In the genomic region with DNA sequence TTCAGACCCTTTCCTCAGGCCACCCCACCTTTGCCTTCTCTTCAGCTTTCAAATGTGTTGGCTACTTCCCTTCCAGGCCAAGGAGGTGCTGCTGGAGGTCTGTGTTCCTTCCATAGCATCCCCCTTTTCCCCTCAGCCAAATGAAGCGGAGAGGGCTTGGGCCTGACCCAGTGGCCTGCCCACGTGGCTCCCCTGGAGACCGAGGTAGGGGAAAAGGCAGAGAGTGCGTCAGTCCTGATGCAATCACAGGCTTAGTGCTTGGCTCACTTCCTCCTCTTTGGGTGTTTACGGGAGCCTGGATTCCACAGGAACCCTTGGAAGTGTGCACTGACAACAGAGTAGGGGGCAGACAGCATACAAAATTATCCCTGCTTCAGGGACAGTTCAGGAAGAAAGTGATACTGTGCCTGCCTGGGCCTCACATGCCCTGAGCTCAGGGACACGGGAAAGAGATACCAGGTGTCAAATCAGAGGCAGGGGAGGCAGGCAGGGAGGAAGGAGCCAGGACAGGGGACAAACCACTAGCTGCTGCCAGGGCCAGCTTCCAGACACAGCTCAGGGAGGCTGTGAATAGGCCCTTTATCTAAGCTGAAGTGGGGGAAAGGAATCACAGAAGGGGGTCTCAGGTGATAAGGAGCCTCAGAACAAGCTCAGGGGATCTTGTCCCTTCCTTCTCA, we compare ENCODE assay signal across 8 cellular contexts. TPM values are rescaled to one million over a fixed set of nuclear protein-coding genes. Genes with fewer than 3 reads are reported as not detected.
DNase-seq lines count a peak whose midpoint lies in the region; ATAC-seq and TF ChIP-seq lines count a peak whose summit lies in the region.

No MANE protein-coding gene starts in this region.

- H3K9me3 Mint-ChIP-seq in stimulated activated naive CD8-positive, alpha-beta T cell treated with anti-CD3 and anti-CD28 coated beads, Interleukin-15, amount 100 ng/mL, for 72 hours = no peaks in the 10 kb centered on the region

- DNase-seq in EH (ENCODE audit: low read depth) = peak; percentile 98
- DNase-seq in NOMO-1 (lab: John Stamatoyannopoulos, UW; ENCODE audit: unreplicated experiment in 2 of 2) = peak; percentile 71 to 76
- peak; percentile 98 to 99 for DNase-seq in cardiac fibroblast (ENCODE audit: low read depth in 2 of 2)
- DNase-seq in left colon = peak; percentile 59 to 88
- DNase-seq in stimulated activated naive CD8-positive, alpha-beta T cell treated with anti-CD3 and anti-CD28 coated beads, Interleukin-15, amount 100 ng/mL, for 72 hours = no peak
- no peak for DNase-seq in GM20000 (ENCODE audit: low spot score)
- DNase-seq in stimulated activated naive CD4-positive, alpha-beta T cell treated with Interleukin-2 at 50 U/mL for 16 hours (lab: John Stamatoyannopoulos, UW) = no peak

- TF ChIP-seq CTCF in cardiac fibroblast (IDR thresholded peaks at IDR 0.05; ENCODE audit: low read depth, low read length) (no peak), GM20000 (IDR thresholded peaks at IDR 0.05; ENCODE audit: extremely low read depth, missing control alignments) (no peak)

- peaks cover 71% of the 10 kb centered on the region for H3K4me1 Mint-ChIP-seq in stimulated activated naive CD8-positive, alpha-beta T cell treated with anti-CD3 and anti-CD28 coated beads, Interleukin-15, amount 100 ng/mL, for 72 hours

- no peak overlapping the region for H3K4me3 ChIP-seq in cardiac fibroblast (replicated peaks in 1 of 2; ENCODE audit: low read depth in 2 of 2, low read length in 2 of 2)

- H3K4me3 Mint-ChIP-seq in stimulated activated naive CD8-positive, alpha-beta T cell treated with anti-CD3 and anti-CD28 coated beads, Interleukin-15, amount 100 ng/mL, for 72 hours = peak overlapping the region; percentile 1 to 46

- ATAC-seq in left colon (peak; percentile 83), HG03460 (IDR thresholded peaks at IDR 0.05; ENCODE audit: unreplicated experiment) (no peak)
- no peak for ATAC-seq in stimulated activated naive CD8-positive, alpha-beta T cell treated with anti-CD3 and anti-CD28 coated beads, Interleukin-15, amount 100 ng/mL, for 72 hours

- peak overlapping the region; percentile 72 to 88 for H3K27ac Mint-ChIP-seq in stimulated activated naive CD8-positive, alpha-beta T cell treated with anti-CD3 and anti-CD28 coated beads, Interleukin-15, amount 100 ng/mL, for 72 hours

- intact Hi-C loops in left colon (cut with DNase I, micrococcal nuclease) = no loop called here

- H3K27me3 Mint-ChIP-seq in stimulated activated naive CD8-positive, alpha-beta T cell treated with anti-CD3 and anti-CD28 coated beads, Interleukin-15, amount 100 ng/mL, for 72 hours = no peaks in the 10 kb centered on the region

RNA-seq across cellular contexts. Expression of a gene that starts 16.6 kb away (rescaled TPM):
- 100 to 1,000 TPM; 265 to 271 TPM for total RNA-seq in left colon

RNA-seq across cellular contexts. Expression of a gene that starts 58.9 kb away (rescaled TPM):
- 100 to 1,000 TPM in 1 of 2 donors, 10 to 100 TPM in 1; 87.3 to 102 TPM for total RNA-seq in left colon

Comparison
In these comparisons a context has a peak if more than half of its experiments do, and no peak if none do; other contexts are left out.
1. DNase-seq: peak in EH (single experiment), NOMO-1 (2 of 2), cardiac fibroblast (2 of 2) and left colon (2 of 2); none in stimulated activated naive CD8-positive, alpha-beta T cell treated with anti-CD3 and anti-CD28 coated beads, Interleukin-15, amount 100 ng/mL, for 72 hours (0 of 2), GM20000 (single experiment) and stimulated activated naive CD4-positive, alpha-beta T cell treated with Interleukin-2 at 50 U/mL for 16 hours (single experiment).